24 cellular contexts compared by ENCODE assay signal in genomic region chr3:160434071-160434470, GRCh38. TPM values are rescaled to one million over a fixed set of nuclear protein-coding genes. Genes with fewer than 3 reads are reported as not detected.
DNase-seq lines count a peak whose midpoint lies in the region; ATAC-seq, FAIRE-seq and TF ChIP-seq lines count a peak whose summit lies in the region.
"Had no signal": no experiment of that assay in that cellular context is flagged by ENCODE, and none has a peak within 500 bp of the region (broad histone marks: within the 10 kb centered on the region; RNA-seq: fewer than 3 reads in every experiment).

No MANE protein-coding gene starts in this region.

- H3K9ac ChIP-seq in astrocyte (ENCODE audit: low read length) = no peak overlapping the region

- no peak overlapping the region for H3K4me3 ChIP-seq in GM23338
- H3K4me3 ChIP-seq in astrocyte (ENCODE audit: insufficient read depth, low read depth, low read length) = no peak overlapping the region
- no peak overlapping the region for H3K4me3 ChIP-seq in fibroblast of mammary gland (ENCODE audit: control insufficient read depth, low read depth, low read length)
- no peak overlapping the region for H3K4me3 ChIP-seq in psoas muscle
- no peak overlapping the region for H3K4me3 ChIP-seq in WERI-Rb-1 (ENCODE audit: low read depth, low read length)
- H3K4me3 ChIP-seq: adrenal gland, colonic mucosa, right atrium auricular region, tibial artery had no signal

- H3K36me3 Mint-ChIP-seq in GM23338 (ENCODE audit: low read depth) (peaks cover 77% of the 10 kb centered on the region), astrocyte (ENCODE audit: low read depth, unreplicated experiment) (peaks cover 8% of the 10 kb centered on the region)

- H3K79me2 ChIP-seq in GM23338 (replicated peaks; ENCODE audit: insufficient read depth) = peaks cover 55% of the 10 kb centered on the region
- peaks cover 74% of the 10 kb centered on the region for H3K79me2 ChIP-seq in astrocyte (ENCODE audit: insufficient read depth, low read length)

- intact Hi-C loops in psoas muscle (cut with DNase I) = no loop called here

- TF ChIP-seq CTCF in GM23338 (conservative IDR thresholded peaks at IDR 0.05; ENCODE audit: low read depth in 2 of 2) (no peak), astrocyte (IDR thresholded peaks at IDR 0.05; ENCODE audit: insufficient read depth, low read depth, low read length) (no peak), fibroblast of mammary gland (conservative IDR thresholded peaks at IDR 0.05; ENCODE audit: control insufficient read depth, insufficient read depth, low read depth, low read length) (no peak), psoas muscle (IDR thresholded peaks at IDR 0.05) (no peak), WERI-Rb-1 (IDR thresholded peaks at IDR 0.05; ENCODE audit: low read depth, low read length) (no peak)

- WGBS in psoas muscle, 3 donors = 65 to 74% (median 73%) methylated on average over 2 of the region's 2 CpGs

- no peaks in the 10 kb centered on the region for H3K4me1 Mint-ChIP-seq in GM23338
- H3K4me1 Mint-ChIP-seq in astrocyte (ENCODE audit: low read depth, unreplicated experiment) = peaks cover 3% of the 10 kb centered on the region
- H3K4me1 Mint-ChIP-seq: stimulated activated naive B cell treated with anti-CD40 and anti-IgM and Interleukin-4, amounts not matched to agents 10 μg/mL and 1 μg/mL and 100 μg/mL, for 72 hours had no signal

- no peaks in the 10 kb centered on the region for H3F3A ChIP-seq in GM23338 (replicated peaks; ENCODE audit: low read depth)

- H4K20me1 ChIP-seq in GM23338 (replicated peaks; ENCODE audit: insufficient read depth) (peaks cover 30% of the 10 kb centered on the region), astrocyte (ENCODE audit: insufficient read depth, low read length) (no peaks in the 10 kb centered on the region)

- H3K36me3 ChIP-seq in GM23338 (ENCODE audit: insufficient read depth) (peaks cover 76% of the 10 kb centered on the region), astrocyte (ENCODE audit: insufficient read depth, low read length) (peaks cover 50% of the 10 kb centered on the region), psoas muscle (ENCODE audit: insufficient read depth in 1 of 2, low read depth in 1 of 2) (peaks cover 0 to 57% of the 10 kb centered on the region in 2 donors), WERI-Rb-1 (peaks cover 62% of the 10 kb centered on the region)

- FAIRE-seq in astrocyte (lab: Jason Lieb, UNC) = peak; percentile 71
- FAIRE-seq: HepG2 had no signal

- no peaks in the 10 kb centered on the region for H3K9me3 ChIP-seq in astrocyte (ENCODE audit: insufficient read depth, low read depth, low read length)
- H3K9me3 ChIP-seq in psoas muscle = no peaks in the 10 kb centered on the region
- no peaks in the 10 kb centered on the region for H3K9me3 ChIP-seq in WERI-Rb-1 (ENCODE audit: severe bottlenecking)
- H3K9me3 ChIP-seq: adrenal gland, colonic mucosa, right atrium auricular region, tibial artery had no signal

- no peak overlapping the region for H3K4me3 Mint-ChIP-seq in GM23338
- H3K4me3 Mint-ChIP-seq in astrocyte (ENCODE audit: unreplicated experiment) = no peak overlapping the region
- H3K4me3 Mint-ChIP-seq: stimulated activated naive B cell treated with anti-CD40 and anti-IgM and Interleukin-4, amounts not matched to agents 10 μg/mL and 1 μg/mL and 100 μg/mL, for 72 hours had no signal

- no peak for ATAC-seq in GM23338
- ATAC-seq in psoas muscle = no peak
- ATAC-seq in GM19351 (IDR thresholded peaks at IDR 0.05; ENCODE audit: unreplicated experiment) = no peak
- ATAC-seq: HepG2; left ventricle myocardium superior; stimulated activated naive B cell treated with anti-CD40 and anti-IgM and Interleukin-4, amounts not matched to agents 10 μg/mL and 1 μg/mL and 100 μg/mL, for 72 hours had no signal

- no peaks in the 10 kb centered on the region for H3K9me2 ChIP-seq in GM23338 (ENCODE audit: insufficient read depth)

- H3K9me3 Mint-ChIP-seq in GM23338 = no peaks in the 10 kb centered on the region
- H3K9me3 Mint-ChIP-seq in astrocyte (ENCODE audit: unreplicated experiment) = no peaks in the 10 kb centered on the region
- H3K9me3 Mint-ChIP-seq: stimulated activated naive B cell treated with anti-CD40 and anti-IgM and Interleukin-4, amounts not matched to agents 10 μg/mL and 1 μg/mL and 100 μg/mL, for 72 hours had no signal

- in situ Hi-C loops in ACHN (cut with HindIII; ENCODE audit: low pct_ligation_motif_present, low pct_unique_long_range_greater_than_20kb, low sequenced_read_pairs) = no loop called here

- H3K27ac ChIP-seq in GM23338 (ENCODE audit: low read depth) = peak overlapping the region; percentile 1; the same call in 1 of the 2 replicates
- H3K27ac ChIP-seq in astrocyte (ENCODE audit: low read depth, low read length) = no peak overlapping the region
- H3K27ac ChIP-seq in psoas muscle = no peak overlapping the region
- no peak overlapping the region for H3K27ac ChIP-seq in WERI-Rb-1
- H3K27ac ChIP-seq: adrenal gland, colonic mucosa, right atrium auricular region, RWPE1, tibial artery had no signal

- H2AFZ ChIP-seq in GM23338 (no peak overlapping the region), astrocyte (ENCODE audit: low read depth, low read length) (no peak overlapping the region)

- H3K27me3 ChIP-seq in GM23338 (ENCODE audit: insufficient read depth) (no peaks in the 10 kb centered on the region), astrocyte (ENCODE audit: insufficient read depth, low read length) (no peaks in the 10 kb centered on the region), psoas muscle (ENCODE audit: insufficient read depth in 3 of 3, low read length in 2 of 3) (no peaks in the 10 kb centered on the region), WERI-Rb-1 (ENCODE audit: insufficient read depth, low read depth, severe bottlenecking) (no peaks in the 10 kb centered on the region)
- H3K27me3 ChIP-seq: adrenal gland, colonic mucosa, right atrium auricular region, tibial artery had no signal

- H3K27me3 Mint-ChIP-seq in GM23338 (ENCODE audit: insufficient read depth, low read depth, poor library complexity) (peaks cover 4% of the 10 kb centered on the region), astrocyte (ENCODE audit: low read depth, unreplicated experiment) (no peaks in the 10 kb centered on the region)
- H3K27me3 Mint-ChIP-seq: stimulated activated naive B cell treated with anti-CD40 and anti-IgM and Interleukin-4, amounts not matched to agents 10 μg/mL and 1 μg/mL and 100 μg/mL, for 72 hours had no signal

- H3K4me1 ChIP-seq in GM23338 (ENCODE audit: insufficient read depth) (no peaks in the 10 kb centered on the region), astrocyte (ENCODE audit: insufficient read depth, low read length) (no peaks in the 10 kb centered on the region), psoas muscle (no peaks in the 10 kb centered on the region)
- H3K4me1 ChIP-seq: adrenal gland, colonic mucosa, right atrium auricular region, tibial artery had no signal

- DNase-seq in ACHN (peak; percentile 22), GM23338 (ENCODE audit: low spot score) (no peak), astrocyte (ENCODE audit: low read depth) (peak; percentile 66), fibroblast of mammary gland (ENCODE audit: low read depth) (peak; percentile 31), psoas muscle (no peak), WERI-Rb-1 (no peak)
- no peak for DNase-seq in activated T-cell treated with anti-CD3 and anti-CD28 coated beads, Interleukin-2, amount 50 U/mL, for 1 hour
- DNase-seq: activated CD4-positive, alpha-beta T cell treated with anti-CD3 and anti-CD28 coated beads for 4 hours; activated CD8-positive, alpha-beta memory T cell treated with anti-CD3 and anti-CD28 coated beads, Interleukin-2, amount 50 U/mL, for 4 hours; activated effector memory CD4-positive, alpha-beta T cell treated with anti-CD3 and anti-CD28 coated beads, Interleukin-2, amount 50 U/mL, for 16 hours; adrenal gland; colonic mucosa; glutamatergic neuron; left ventricle myocardium superior; MM.1S; NCI-H2029 treated with DMSO at 0.1 percent for 48 hours; NCI-H446 treated with DMSO at 0.1 percent for 48 hours; stimulated activated naive B cell treated with anti-CD40 and anti-IgM and Interleukin-4, amounts not matched to agents 10 μg/mL and 1 μg/mL and 100 μg/mL, for 72 hours; SW 1271; tibial artery had no signal

- H3K4me2 ChIP-seq in GM23338 (no peak overlapping the region), astrocyte (ENCODE audit: low read length) (no peak overlapping the region)

- H3K27ac Mint-ChIP-seq in GM23338 = no peak overlapping the region
- no peak overlapping the region for H3K27ac Mint-ChIP-seq in astrocyte (ENCODE audit: unreplicated experiment)

TF ChIP-seq in GM23338, 12 proteins besides CTCF, POLR2A, EP300 and RAD21 (continues in another document):
- no peak for TF ChIP-seq CREB1 (CRISPR knock-in tag; IDR thresholded peaks at IDR 0.05; ENCODE audit: low read depth)

RNA-seq across cellular contexts. Expression of gene TRIM59, which starts 15.5 kb away (rescaled TPM):
- 46.2 and 49.4 TPM in 2 replicates for total RNA-seq in GM23338 (2014; rRNA removed; shearing (Covaris generic))
- 79.9 and 98.6 TPM in 2 replicates for polyA plus RNA-seq in GM23338 (2016; fragmentation: Nextera tagmentation; extraction: Ambion mirVana)
- 15.8 and 20.6 TPM in 2 replicates for total RNA-seq in astrocyte
- under 1 TPM; 0.20 to 0.81 (median 0.31) TPM for total RNA-seq in psoas muscle
- under 1 TPM; 0.05 to 0.21 (median 0.07) TPM for polyA plus RNA-seq in psoas muscle

RNA-seq across cellular contexts. Expression of gene SMC4, which starts 34.6 kb away (rescaled TPM):
- 144 and 167 TPM in 2 replicates for total RNA-seq in GM23338 (2014; rRNA removed; shearing (Covaris generic))
- polyA plus RNA-seq in GM23338 (2016; fragmentation: Nextera tagmentation; extraction: Ambion mirVana) = 320 and 412 TPM in 2 replicates
- 34.1 and 38.6 TPM in 2 replicates for total RNA-seq in astrocyte
- total RNA-seq in psoas muscle = 10 to 100 TPM in 1 of 4 donors, 1 to 10 TPM in 3; 6.9 to 17.3 (median 9.0) TPM
- 1 to 10 TPM; 6.9 to 8.6 (median 8.6) TPM for polyA plus RNA-seq in psoas muscle

RNA-seq across cellular contexts. Expression of gene IFT80, which starts 35.0 kb away (rescaled TPM):
- 33.0 and 41.9 TPM in 2 replicates for total RNA-seq in GM23338 (2014; rRNA removed; shearing (Covaris generic))
- polyA plus RNA-seq in GM23338 (2016; fragmentation: Nextera tagmentation; extraction: Ambion mirVana) = 13.0 and 14.1 TPM in 2 replicates
- 25.2 and 27.3 TPM in 2 replicates for total RNA-seq in astrocyte
- total RNA-seq in psoas muscle = 1 to 10 TPM; 3.9 to 8.2 (median 5.3) TPM
- 1 to 10 TPM; 2.1 to 3.7 (median 2.5) TPM for polyA plus RNA-seq in psoas muscle

Comparison
In these comparisons a context has a peak if more than half of its experiments do, and no peak if none do; other contexts are left out.
1. DNase-seq: peak in ACHN (single experiment), astrocyte (single experiment) and fibroblast of mammary gland (single experiment); none in GM23338 (single experiment), activated T-cell treated with anti-CD3 and anti-CD28 coated beads, Interleukin-2, amount 50 U/mL, for 1 hour (single experiment), psoas muscle (0 of 2) and WERI-Rb-1 (single experiment).